Comparison of ENCODE assay signal across 1 cellular context in the genomic region with DNA sequence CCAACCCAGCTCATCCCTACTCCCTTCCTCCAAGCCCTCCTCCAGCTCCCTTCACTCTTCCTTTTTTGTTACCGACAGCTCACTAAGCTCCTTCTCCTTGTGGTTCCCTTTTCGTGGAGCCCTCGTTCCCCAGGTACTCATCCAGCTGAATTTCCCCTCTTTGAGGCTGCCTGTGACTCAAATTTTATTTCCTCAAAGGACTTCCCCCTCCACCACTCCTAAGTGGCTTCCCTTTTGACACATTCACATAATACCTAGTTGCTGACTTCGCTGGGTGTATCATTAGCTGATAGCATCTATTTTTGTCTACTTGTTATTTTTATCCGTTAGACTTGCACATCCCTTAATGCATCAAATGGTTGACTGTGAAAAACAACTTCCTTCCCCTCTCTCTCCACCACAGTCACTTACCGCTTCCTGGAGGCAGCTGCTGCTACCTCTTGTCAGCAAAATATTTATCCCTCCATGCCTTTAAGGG.
A peak's percentile ranks its signal among the peaks of the same experiment; 100 is the strongest.
TF ChIP-seq lines count a peak whose summit lies in the region.

No MANE protein-coding gene starts in this region.

TF ChIP-seq in GM12878, 131 proteins besides CTCF, POLR2A, EP300 and RAD21 (continued from another document and continues in another):
- TF ChIP-seq, protein P1, sequence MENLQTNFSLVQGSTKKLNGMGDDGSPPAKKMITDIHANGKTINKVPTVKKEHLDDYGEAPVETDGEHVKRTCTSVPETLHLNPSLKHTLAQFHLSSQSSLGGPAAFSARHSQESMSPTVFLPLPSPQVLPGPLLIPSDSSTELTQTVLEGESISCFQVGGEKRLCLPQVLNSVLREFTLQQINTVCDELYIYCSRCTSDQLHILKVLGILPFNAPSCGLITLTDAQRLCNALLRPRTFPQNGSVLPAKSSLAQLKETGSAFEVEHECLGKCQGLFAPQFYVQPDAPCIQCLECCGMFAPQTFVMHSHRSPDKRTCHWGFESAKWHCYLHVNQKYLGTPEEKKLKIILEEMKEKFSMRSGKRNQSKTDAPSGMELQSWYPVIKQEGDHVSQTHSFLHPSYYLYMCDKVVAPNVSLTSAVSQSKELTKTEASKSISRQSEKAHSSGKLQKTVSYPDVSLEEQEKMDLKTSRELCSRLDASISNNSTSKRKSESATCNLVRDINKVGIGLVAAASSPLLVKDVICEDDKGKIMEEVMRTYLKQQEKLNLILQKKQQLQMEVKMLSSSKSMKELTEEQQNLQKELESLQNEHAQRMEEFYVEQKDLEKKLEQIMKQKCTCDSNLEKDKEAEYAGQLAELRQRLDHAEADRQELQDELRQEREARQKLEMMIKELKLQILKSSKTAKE (IDR thresholded peaks at IDR 0.05; ENCODE audit: low read depth, poor library complexity, severe bottlenecking) = peak; percentile 90
- TF ChIP-seq, protein P2, sequence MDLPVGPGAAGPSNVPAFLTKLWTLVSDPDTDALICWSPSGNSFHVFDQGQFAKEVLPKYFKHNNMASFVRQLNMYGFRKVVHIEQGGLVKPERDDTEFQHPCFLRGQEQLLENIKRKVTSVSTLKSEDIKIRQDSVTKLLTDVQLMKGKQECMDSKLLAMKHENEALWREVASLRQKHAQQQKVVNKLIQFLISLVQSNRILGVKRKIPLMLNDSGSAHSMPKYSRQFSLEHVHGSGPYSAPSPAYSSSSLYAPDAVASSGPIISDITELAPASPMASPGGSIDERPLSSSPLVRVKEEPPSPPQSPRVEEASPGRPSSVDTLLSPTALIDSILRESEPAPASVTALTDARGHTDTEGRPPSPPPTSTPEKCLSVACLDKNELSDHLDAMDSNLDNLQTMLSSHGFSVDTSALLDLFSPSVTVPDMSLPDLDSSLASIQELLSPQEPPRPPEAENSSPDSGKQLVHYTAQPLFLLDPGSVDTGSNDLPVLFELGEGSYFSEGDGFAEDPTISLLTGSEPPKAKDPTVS (IDR thresholded peaks at IDR 0.05; ENCODE audit: low read depth, low read length) = no peak
- TF ChIP-seq, protein P3, sequence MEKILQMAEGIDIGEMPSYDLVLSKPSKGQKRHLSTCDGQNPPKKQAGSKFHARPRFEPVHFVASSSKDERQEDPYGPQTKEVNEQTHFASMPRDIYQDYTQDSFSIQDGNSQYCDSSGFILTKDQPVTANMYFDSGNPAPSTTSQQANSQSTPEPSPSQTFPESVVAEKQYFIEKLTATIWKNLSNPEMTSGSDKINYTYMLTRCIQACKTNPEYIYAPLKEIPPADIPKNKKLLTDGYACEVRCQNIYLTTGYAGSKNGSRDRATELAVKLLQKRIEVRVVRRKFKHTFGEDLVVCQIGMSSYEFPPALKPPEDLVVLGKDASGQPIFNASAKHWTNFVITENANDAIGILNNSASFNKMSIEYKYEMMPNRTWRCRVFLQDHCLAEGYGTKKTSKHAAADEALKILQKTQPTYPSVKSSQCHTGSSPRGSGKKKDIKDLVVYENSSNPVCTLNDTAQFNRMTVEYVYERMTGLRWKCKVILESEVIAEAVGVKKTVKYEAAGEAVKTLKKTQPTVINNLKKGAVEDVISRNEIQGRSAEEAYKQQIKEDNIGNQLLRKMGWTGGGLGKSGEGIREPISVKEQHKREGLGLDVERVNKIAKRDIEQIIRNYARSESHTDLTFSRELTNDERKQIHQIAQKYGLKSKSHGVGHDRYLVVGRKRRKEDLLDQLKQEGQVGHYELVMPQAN (conservative IDR thresholded peaks at IDR 0.05) = no peak
- TF ChIP-seq CHD2 (IDR thresholded peaks at IDR 0.05; ENCODE audit: borderline replicate concordance, low read depth, low read length) (peak; percentile 78; the same call in 1 of the 2 replicates), SMC3 (IDR thresholded peaks at IDR 0.05; ENCODE audit: borderline replicate concordance, low read length) (peak; percentile 26; the same call in 1 of the 2 replicates), TAF1 (IDR thresholded peaks at IDR 0.05; ENCODE audit: borderline replicate concordance, low read depth, low read length) (no peak), STAT1 (conservative IDR thresholded peaks at IDR 0.05) (no peak), NRF1 (conservative IDR thresholded peaks at IDR 0.05; ENCODE audit: low read depth, low read length) (no peak), SUPT20H (IDR thresholded peaks at IDR 0.05; ENCODE audit: borderline replicate concordance, control insufficient read depth, low read depth, low read length) (no peak), CBFB (IDR thresholded peaks at IDR 0.05; ENCODE audit: low read depth) (no peak), MEF2A (IDR thresholded peaks at IDR 0.05; ENCODE audit: insufficient read depth, low read depth, low read length) (peak; percentile 99), TBL1XR1 (IDR thresholded peaks at IDR 0.05; ENCODE audit: low read depth, low read length) (peak; percentile 93), TCF7 (IDR thresholded peaks at IDR 0.05; ENCODE audit: borderline replicate concordance) (no peak), SREBF2 (IDR thresholded peaks at IDR 0.05; ENCODE audit: low read length) (no peak), FOXM1 (IDR thresholded peaks at IDR 0.05; ENCODE audit: low read depth, low read length) (peak; percentile 95), CREM (IDR thresholded peaks at IDR 0.05; ENCODE audit: low read depth) (peak; percentile 81; the same call in 1 of the 2 replicates), TCF3 (IDR thresholded peaks at IDR 0.05; ENCODE audit: borderline replicate concordance, insufficient read depth, low read depth, low read length) (0 out of 2 replicates have a peak, but pooled peaks have one; percentile 34), YBX1 (IDR thresholded peaks at IDR 0.05) (no peak), HDGF (IDR thresholded peaks at IDR 0.05) (peak; percentile 86), TCF12 (IDR thresholded peaks at IDR 0.05; ENCODE audit: low read depth, low read length) (no peak), SIN3A (IDR thresholded peaks at IDR 0.05; ENCODE audit: low read depth, low read length) (no peak), ZBED1 (IDR thresholded peaks at IDR 0.05; ENCODE audit: borderline replicate concordance) (peak; percentile 87; the same call in 1 of the 2 replicates), RELA (IDR thresholded peaks at IDR 0.05; ENCODE audit: borderline replicate concordance, partially characterized antibody) (peak; percentile 90), STAT3 (IDR thresholded peaks at IDR 0.05; ENCODE audit: low read depth, low read length) (no peak), NFYA (IDR thresholded peaks at IDR 0.05; ENCODE audit: borderline replicate concordance, low read depth, low read length) (no peak), JUND (IDR thresholded peaks at IDR 0.05; ENCODE audit: low read depth, low read length) (0 out of 2 replicates have a peak, but pooled peaks have one; percentile 54), CBX3 (IDR thresholded peaks at IDR 0.05; ENCODE audit: borderline replicate concordance, low read depth) (no peak), HDAC6 (IDR thresholded peaks at IDR 0.05; ENCODE audit: unreplicated experiment) (no peak), BHLHE40 (IDR thresholded peaks at IDR 0.05; ENCODE audit: borderline replicate concordance in 1 of 2, low read depth in 2 of 2, low read length in 1 of 2) (peak; percentile 58 to 68), SP1 (IDR thresholded peaks at IDR 0.05; ENCODE audit: low read depth, low read length) (peak; percentile 31), BCL11A (IDR thresholded peaks at IDR 0.05; ENCODE audit: low read depth, low read length) (peak; percentile 87; the same call in 1 of the 2 replicates)
- TF ChIP-seq, protein P4, sequence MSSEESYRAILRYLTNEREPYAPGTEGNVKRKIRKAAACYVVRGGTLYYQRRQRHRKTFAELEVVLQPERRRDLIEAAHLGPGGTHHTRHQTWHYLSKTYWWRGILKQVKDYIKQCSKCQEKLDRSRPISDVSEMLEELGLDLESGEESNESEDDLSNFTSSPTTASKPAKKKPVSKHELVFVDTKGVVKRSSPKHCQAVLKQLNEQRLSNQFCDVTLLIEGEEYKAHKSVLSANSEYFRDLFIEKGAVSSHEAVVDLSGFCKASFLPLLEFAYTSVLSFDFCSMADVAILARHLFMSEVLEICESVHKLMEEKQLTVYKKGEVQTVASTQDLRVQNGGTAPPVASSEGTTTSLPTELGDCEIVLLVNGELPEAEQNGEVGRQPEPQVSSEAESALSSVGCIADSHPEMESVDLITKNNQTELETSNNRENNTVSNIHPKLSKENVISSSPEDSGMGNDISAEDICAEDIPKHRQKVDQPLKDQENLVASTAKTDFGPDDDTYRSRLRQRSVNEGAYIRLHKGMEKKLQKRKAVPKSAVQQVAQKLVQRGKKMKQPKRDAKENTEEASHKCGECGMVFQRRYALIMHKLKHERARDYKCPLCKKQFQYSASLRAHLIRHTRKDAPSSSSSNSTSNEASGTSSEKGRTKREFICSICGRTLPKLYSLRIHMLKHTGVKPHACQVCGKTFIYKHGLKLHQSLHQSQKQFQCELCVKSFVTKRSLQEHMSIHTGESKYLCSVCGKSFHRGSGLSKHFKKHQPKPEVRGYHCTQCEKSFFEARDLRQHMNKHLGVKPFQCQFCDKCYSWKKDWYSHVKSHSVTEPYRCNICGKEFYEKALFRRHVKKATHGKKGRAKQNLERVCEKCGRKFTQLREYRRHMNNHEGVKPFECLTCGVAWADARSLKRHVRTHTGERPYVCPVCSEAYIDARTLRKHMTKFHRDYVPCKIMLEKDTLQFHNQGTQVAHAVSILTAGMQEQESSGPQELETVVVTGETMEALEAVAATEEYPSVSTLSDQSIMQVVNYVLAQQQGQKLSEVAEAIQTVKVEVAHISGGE (CRISPR knock-in tag; IDR thresholded peaks at IDR 0.05) = no peak
- TF ChIP-seq, protein P5, sequence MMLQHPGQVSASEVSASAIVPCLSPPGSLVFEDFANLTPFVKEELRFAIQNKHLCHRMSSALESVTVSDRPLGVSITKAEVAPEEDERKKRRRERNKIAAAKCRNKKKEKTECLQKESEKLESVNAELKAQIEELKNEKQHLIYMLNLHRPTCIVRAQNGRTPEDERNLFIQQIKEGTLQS (IDR thresholded peaks at IDR 0.05; ENCODE audit: borderline replicate concordance, extremely low read depth, low read depth, low read length) = no peak
- TF ChIP-seq, protein P6, sequence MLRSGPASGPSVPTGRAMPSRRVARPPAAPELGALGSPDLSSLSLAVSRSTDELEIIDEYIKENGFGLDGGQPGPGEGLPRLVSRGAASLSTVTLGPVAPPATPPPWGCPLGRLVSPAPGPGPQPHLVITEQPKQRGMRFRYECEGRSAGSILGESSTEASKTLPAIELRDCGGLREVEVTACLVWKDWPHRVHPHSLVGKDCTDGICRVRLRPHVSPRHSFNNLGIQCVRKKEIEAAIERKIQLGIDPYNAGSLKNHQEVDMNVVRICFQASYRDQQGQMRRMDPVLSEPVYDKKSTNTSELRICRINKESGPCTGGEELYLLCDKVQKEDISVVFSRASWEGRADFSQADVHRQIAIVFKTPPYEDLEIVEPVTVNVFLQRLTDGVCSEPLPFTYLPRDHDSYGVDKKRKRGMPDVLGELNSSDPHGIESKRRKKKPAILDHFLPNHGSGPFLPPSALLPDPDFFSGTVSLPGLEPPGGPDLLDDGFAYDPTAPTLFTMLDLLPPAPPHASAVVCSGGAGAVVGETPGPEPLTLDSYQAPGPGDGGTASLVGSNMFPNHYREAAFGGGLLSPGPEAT (IDR thresholded peaks at IDR 0.05; ENCODE audit: low read depth) = peak; percentile 99
- TF ChIP-seq, protein P7, sequence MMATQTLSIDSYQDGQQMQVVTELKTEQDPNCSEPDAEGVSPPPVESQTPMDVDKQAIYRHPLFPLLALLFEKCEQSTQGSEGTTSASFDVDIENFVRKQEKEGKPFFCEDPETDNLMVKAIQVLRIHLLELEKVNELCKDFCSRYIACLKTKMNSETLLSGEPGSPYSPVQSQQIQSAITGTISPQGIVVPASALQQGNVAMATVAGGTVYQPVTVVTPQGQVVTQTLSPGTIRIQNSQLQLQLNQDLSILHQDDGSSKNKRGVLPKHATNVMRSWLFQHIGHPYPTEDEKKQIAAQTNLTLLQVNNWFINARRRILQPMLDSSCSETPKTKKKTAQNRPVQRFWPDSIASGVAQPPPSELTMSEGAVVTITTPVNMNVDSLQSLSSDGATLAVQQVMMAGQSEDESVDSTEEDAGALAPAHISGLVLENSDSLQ (IDR thresholded peaks at IDR 0.05) = peak; percentile 62
- TF ChIP-seq, protein P8, sequence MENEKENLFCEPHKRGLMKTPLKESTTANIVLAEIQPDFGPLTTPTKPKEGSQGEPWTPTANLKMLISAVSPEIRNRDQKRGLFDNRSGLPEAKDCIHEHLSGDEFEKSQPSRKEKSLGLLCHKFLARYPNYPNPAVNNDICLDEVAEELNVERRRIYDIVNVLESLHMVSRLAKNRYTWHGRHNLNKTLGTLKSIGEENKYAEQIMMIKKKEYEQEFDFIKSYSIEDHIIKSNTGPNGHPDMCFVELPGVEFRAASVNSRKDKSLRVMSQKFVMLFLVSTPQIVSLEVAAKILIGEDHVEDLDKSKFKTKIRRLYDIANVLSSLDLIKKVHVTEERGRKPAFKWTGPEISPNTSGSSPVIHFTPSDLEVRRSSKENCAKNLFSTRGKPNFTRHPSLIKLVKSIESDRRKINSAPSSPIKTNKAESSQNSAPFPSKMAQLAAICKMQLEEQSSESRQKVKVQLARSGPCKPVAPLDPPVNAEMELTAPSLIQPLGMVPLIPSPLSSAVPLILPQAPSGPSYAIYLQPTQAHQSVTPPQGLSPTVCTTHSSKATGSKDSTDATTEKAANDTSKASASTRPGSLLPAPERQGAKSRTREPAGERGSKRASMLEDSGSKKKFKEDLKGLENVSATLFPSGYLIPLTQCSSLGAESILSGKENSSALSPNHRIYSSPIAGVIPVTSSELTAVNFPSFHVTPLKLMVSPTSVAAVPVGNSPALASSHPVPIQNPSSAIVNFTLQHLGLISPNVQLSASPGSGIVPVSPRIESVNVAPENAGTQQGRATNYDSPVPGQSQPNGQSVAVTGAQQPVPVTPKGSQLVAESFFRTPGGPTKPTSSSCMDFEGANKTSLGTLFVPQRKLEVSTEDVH (IDR thresholded peaks at IDR 0.05; ENCODE audit: low read depth, partially characterized antibody) = peak; percentile 28
- TF ChIP-seq, protein P9, sequence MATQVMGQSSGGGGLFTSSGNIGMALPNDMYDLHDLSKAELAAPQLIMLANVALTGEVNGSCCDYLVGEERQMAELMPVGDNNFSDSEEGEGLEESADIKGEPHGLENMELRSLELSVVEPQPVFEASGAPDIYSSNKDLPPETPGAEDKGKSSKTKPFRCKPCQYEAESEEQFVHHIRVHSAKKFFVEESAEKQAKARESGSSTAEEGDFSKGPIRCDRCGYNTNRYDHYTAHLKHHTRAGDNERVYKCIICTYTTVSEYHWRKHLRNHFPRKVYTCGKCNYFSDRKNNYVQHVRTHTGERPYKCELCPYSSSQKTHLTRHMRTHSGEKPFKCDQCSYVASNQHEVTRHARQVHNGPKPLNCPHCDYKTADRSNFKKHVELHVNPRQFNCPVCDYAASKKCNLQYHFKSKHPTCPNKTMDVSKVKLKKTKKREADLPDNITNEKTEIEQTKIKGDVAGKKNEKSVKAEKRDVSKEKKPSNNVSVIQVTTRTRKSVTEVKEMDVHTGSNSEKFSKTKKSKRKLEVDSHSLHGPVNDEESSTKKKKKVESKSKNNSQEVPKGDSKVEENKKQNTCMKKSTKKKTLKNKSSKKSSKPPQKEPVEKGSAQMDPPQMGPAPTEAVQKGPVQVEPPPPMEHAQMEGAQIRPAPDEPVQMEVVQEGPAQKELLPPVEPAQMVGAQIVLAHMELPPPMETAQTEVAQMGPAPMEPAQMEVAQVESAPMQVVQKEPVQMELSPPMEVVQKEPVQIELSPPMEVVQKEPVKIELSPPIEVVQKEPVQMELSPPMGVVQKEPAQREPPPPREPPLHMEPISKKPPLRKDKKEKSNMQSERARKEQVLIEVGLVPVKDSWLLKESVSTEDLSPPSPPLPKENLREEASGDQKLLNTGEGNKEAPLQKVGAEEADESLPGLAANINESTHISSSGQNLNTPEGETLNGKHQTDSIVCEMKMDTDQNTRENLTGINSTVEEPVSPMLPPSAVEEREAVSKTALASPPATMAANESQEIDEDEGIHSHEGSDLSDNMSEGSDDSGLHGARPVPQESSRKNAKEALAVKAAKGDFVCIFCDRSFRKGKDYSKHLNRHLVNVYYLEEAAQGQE (IDR thresholded peaks at IDR 0.05; ENCODE audit: low read depth, low read length) = no peak
